Comparison of ENCODE assay signal across 8 cellular contexts in genomic region chr1:32650752-32651460, GRCh38. TPM values are rescaled to one million over a fixed set of nuclear protein-coding genes. Genes with fewer than 3 reads are reported as not detected.
DNase-seq lines count a peak whose midpoint lies in the region; ATAC-seq and TF ChIP-seq lines count a peak whose summit lies in the region.

TSS of gene RBBP4 (plus strand) at chr1:32651208. CDS start at chr1:32651307, 99 bp downstream.

- H2AFZ ChIP-seq in SK-N-SH (ENCODE audit: low read depth), result peak within 1 kb of the TSS; percentile 92

- peaks cover 4 to 13% of the 10 kb centered on the region in 2 experiments; a peak in 3 of 4 replicates for H3K4me1 ChIP-seq in SK-N-SH (ENCODE audit: control insufficient read depth in 1 of 2, insufficient read depth in 2 of 2, low read depth in 1 of 2, low read length in 1 of 2)

- TF ChIP-seq EP300 in SK-N-SH (IDR thresholded peaks at IDR 0.05; ENCODE audit: borderline replicate concordance in 1 of 2, low read depth in 1 of 2, low read length in 1 of 2), result no peak; a peak in 1 of 4 replicates

- peaks cover 25 to 35% of the 10 kb centered on the region in 2 experiments for H3K36me3 ChIP-seq in SK-N-SH (replicated peaks in 1 of 2; ENCODE audit: control insufficient read depth in 1 of 2, insufficient read depth in 2 of 2, low read length in 1 of 2)

- H3K9ac ChIP-seq in SK-N-SH, result peak within 1 kb of the TSS; percentile 93

- H3K79me2 ChIP-seq in SK-N-SH (ENCODE audit: insufficient read depth), result peaks cover 90% of the 10 kb centered on the region

- no peaks in the 10 kb centered on the region for H4K20me1 ChIP-seq in SK-N-SH (ENCODE audit: insufficient read depth)

- CTCF ChIA-PET in SK-N-SH (lab: Yijun Ruan, JAX), result interaction anchor here (0.6 to 1.7 kb wide), 3 partner anchors 11 to 226 kb away, joined by 3 to 7 read pairs (median 3); no protein-coding TSS in a partner anchor

- DNase-seq in GM04504 (ENCODE audit: low read depth), result peak; percentile 95
- peak; percentile 95 for DNase-seq in NCI-H1048 (lab: John Stamatoyannopoulos, UW)
- DNase-seq in SK-N-SH, result peak; percentile 98
- peak; percentile 98 for DNase-seq in activated naive CD4-positive, alpha-beta T cell treated with anti-CD3 and anti-CD28 coated beads, Interleukin-2, amount 50 U/mL, for 16 hours
- peak; percentile 96 for DNase-seq in globus pallidus (ENCODE audit: low spot score)
- peak; percentile 96 for DNase-seq in occipital lobe (lab: John Stamatoyannopoulos, UW)

- POLR2A ChIA-PET in SK-N-SH (lab: Yijun Ruan, JAX), result interaction anchor here (0.6 to 1.6 kb wide), 15 partner anchors 11 to 257 kb away, joined by 3 to 7 read pairs (median 4); partner anchors contain the start of genes BSDC1, SYNC and ZBTB8B

- TF ChIP-seq CTCF in SK-N-SH (IDR thresholded peaks at IDR 0.05), result no peak

- H3K27me3 ChIP-seq in SK-N-SH (ENCODE audit: insufficient read depth), result no peaks in the 10 kb centered on the region

- H3K27ac ChIP-seq in SK-N-SH (ENCODE audit: low read depth in 2 of 2, low read length in 1 of 2) (peak within 1 kb of the TSS; percentile 99 to 100), temporal lobe (ENCODE audit: low read depth, low read length) (peak within 1 kb of the TSS; percentile 98)

- H3K4me2 ChIP-seq in SK-N-SH, result peak within 1 kb of the TSS; percentile 88

- peaks cover 19% of the 10 kb centered on the region for H3F3A ChIP-seq in SK-N-SH (replicated peaks; ENCODE audit: insufficient read depth)

- peak within 1 kb of the TSS; percentile 77 to 79 for H3K4me3 ChIP-seq in SK-N-SH (ENCODE audit: low read depth in 2 of 2, low read length in 1 of 2)

- H3K9me3 ChIP-seq in SK-N-SH, result no peaks in the 10 kb centered on the region

- peak; percentile 84 for ATAC-seq in HG02571 (IDR thresholded peaks at IDR 0.05; ENCODE audit: unreplicated experiment)

- no peaks in the 10 kb centered on the region for H3K9me2 ChIP-seq in SK-N-SH

- WGBS in SK-N-SH (ENCODE audit: low lambda C conversion rate), result 4% methylated on average over 8 of the region's 67 CpGs

- TF ChIP-seq RAD21 in SK-N-SH (IDR thresholded peaks at IDR 0.05; ENCODE audit: low read length), result no peak

TF ChIP-seq in SK-N-SH, 30 proteins besides CTCF, POLR2A, EP300 and RAD21 (continues in another document):
- peak; percentile 56; the same call in 1 of the 2 replicates for TF ChIP-seq MXI1 (IDR thresholded peaks at IDR 0.05; ENCODE audit: low read depth, low read length)
- peak; percentile 93 for TF ChIP-seq USF1 (IDR thresholded peaks at IDR 0.05; ENCODE audit: borderline replicate concordance, low read depth)
- no peak for TF ChIP-seq FOSL2 (IDR thresholded peaks at IDR 0.05; ENCODE audit: borderline replicate concordance, low read depth)
- TF ChIP-seq FOXJ3 (CRISPR knock-in tag; IDR thresholded peaks at IDR 0.05), result peak; percentile 29; the same call in 1 of the 2 replicates
- TF ChIP-seq GABPA (IDR thresholded peaks at IDR 0.05; ENCODE audit: low read depth), result no peak; the same call in 1 of the 2 replicates
- peak; percentile 63 for TF ChIP-seq USF2 (IDR thresholded peaks at IDR 0.05; ENCODE audit: borderline replicate concordance, low read depth, low read length)
- TF ChIP-seq NFIC (IDR thresholded peaks at IDR 0.05; ENCODE audit: borderline replicate concordance), result no peak; the same call in 1 of the 2 replicates
- TF ChIP-seq, protein P1, sequence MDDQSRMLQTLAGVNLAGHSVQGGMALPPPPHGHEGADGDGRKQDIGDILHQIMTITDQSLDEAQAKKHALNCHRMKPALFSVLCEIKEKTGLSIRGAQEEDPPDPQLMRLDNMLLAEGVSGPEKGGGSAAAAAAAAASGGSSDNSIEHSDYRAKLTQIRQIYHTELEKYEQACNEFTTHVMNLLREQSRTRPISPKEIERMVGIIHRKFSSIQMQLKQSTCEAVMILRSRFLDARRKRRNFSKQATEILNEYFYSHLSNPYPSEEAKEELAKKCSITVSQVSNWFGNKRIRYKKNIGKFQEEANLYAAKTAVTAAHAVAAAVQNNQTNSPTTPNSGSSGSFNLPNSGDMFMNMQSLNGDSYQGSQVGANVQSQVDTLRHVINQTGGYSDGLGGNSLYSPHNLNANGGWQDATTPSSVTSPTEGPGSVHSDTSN (IDR thresholded peaks at IDR 0.05), result no peak
- TF ChIP-seq, protein P2, sequence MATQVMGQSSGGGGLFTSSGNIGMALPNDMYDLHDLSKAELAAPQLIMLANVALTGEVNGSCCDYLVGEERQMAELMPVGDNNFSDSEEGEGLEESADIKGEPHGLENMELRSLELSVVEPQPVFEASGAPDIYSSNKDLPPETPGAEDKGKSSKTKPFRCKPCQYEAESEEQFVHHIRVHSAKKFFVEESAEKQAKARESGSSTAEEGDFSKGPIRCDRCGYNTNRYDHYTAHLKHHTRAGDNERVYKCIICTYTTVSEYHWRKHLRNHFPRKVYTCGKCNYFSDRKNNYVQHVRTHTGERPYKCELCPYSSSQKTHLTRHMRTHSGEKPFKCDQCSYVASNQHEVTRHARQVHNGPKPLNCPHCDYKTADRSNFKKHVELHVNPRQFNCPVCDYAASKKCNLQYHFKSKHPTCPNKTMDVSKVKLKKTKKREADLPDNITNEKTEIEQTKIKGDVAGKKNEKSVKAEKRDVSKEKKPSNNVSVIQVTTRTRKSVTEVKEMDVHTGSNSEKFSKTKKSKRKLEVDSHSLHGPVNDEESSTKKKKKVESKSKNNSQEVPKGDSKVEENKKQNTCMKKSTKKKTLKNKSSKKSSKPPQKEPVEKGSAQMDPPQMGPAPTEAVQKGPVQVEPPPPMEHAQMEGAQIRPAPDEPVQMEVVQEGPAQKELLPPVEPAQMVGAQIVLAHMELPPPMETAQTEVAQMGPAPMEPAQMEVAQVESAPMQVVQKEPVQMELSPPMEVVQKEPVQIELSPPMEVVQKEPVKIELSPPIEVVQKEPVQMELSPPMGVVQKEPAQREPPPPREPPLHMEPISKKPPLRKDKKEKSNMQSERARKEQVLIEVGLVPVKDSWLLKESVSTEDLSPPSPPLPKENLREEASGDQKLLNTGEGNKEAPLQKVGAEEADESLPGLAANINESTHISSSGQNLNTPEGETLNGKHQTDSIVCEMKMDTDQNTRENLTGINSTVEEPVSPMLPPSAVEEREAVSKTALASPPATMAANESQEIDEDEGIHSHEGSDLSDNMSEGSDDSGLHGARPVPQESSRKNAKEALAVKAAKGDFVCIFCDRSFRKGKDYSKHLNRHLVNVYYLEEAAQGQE (IDR thresholded peaks at IDR 0.05; ENCODE audit: low read depth, low read length), result 0 out of 2 replicates have a peak, but pooled peaks have one; percentile 16
- TF ChIP-seq, protein P3, sequence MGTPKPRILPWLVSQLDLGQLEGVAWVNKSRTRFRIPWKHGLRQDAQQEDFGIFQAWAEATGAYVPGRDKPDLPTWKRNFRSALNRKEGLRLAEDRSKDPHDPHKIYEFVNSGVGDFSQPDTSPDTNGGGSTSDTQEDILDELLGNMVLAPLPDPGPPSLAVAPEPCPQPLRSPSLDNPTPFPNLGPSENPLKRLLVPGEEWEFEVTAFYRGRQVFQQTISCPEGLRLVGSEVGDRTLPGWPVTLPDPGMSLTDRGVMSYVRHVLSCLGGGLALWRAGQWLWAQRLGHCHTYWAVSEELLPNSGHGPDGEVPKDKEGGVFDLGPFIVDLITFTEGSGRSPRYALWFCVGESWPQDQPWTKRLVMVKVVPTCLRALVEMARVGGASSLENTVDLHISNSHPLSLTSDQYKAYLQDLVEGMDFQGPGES (IDR thresholded peaks at IDR 0.05; ENCODE audit: low read depth, low read length), result peak; percentile 35; the same call in 1 of the 2 replicates
- peak; percentile 43 for TF ChIP-seq TAF1 (IDR thresholded peaks at IDR 0.05; ENCODE audit: borderline replicate concordance, low read depth, low read length)
- peak; percentile 80; the same call in 1 of the 2 replicates for TF ChIP-seq SIN3A (IDR thresholded peaks at IDR 0.05; ENCODE audit: borderline replicate concordance, low read depth, low read length)
- no peak for TF ChIP-seq RXRA (IDR thresholded peaks at IDR 0.05; ENCODE audit: borderline replicate concordance, low read depth)
- no peak for TF ChIP-seq TEAD4 (IDR thresholded peaks at IDR 0.05; ENCODE audit: borderline replicate concordance, insufficient read depth)
- TF ChIP-seq POLR2AphosphoS5 (IDR thresholded peaks at IDR 0.05; ENCODE audit: low read depth, low read length), result peak; percentile 19; the same call in 1 of the 2 replicates
- TF ChIP-seq JUND (IDR thresholded peaks at IDR 0.05), result no peak
- no peak for TF ChIP-seq MEF2A (IDR thresholded peaks at IDR 0.05; ENCODE audit: borderline replicate concordance, low read depth)
- TF ChIP-seq MAX (IDR thresholded peaks at IDR 0.05; ENCODE audit: low read depth), result peak; percentile 88
- TF ChIP-seq CHD2 (IDR thresholded peaks at IDR 0.05; ENCODE audit: low read length, partially characterized antibody), result peak; percentile 97
- TF ChIP-seq ELF1 (IDR thresholded peaks at IDR 0.05), result peak; percentile 55
- TF ChIP-seq YY1 (IDR thresholded peaks at IDR 0.05; ENCODE audit: low read depth), result peak; percentile 83
- no peak for TF ChIP-seq EZH2phosphoT487 (IDR thresholded peaks at IDR 0.05; ENCODE audit: borderline replicate concordance, low read depth)
- peak; percentile 74 for TF ChIP-seq RFX5 (IDR thresholded peaks at IDR 0.05; ENCODE audit: low read length)
- TF ChIP-seq TCF12 (IDR thresholded peaks at IDR 0.05), result no peak

RNA-seq across cellular contexts. Expression of gene RBBP4, which starts in this region (rescaled TPM):
- 107 and 108 TPM in 2 replicates for polyA plus RNA-seq in SK-N-SH (2012; rRNA removed)
- 105 and 119 TPM in 2 replicates for polyA plus RNA-seq in SK-N-SH (2012; cell fraction: cytosol; rRNA removed)
- polyA plus RNA-seq in SK-N-SH (2012; cell fraction: nucleus; rRNA removed), result 68.5 and 120 TPM in 2 replicates
- 212 TPM for total RNA-seq in occipital lobe
- total RNA-seq in temporal lobe, result 186 TPM

Comparison
In these comparisons a context has a peak if more than half of its experiments do, and no peak if none do; other contexts are left out.
1. Peak in every context shown above with its lines: DNase-seq, ATAC-seq, H3K4me3 ChIP-seq and H3K27ac ChIP-seq.